10 cellular contexts compared by ENCODE assay signal in genomic region chr3:53921296-53921695, GRCh38. TPM values are rescaled to one million over a fixed set of nuclear protein-coding genes. Genes with fewer than 3 reads are reported as not detected.
DNase-seq lines count a peak whose midpoint lies in the region; ATAC-seq and TF ChIP-seq lines count a peak whose summit lies in the region.
"Had no signal": no experiment of that assay in that cellular context is flagged by ENCODE, and none has a peak within 500 bp of the region (broad histone marks: within the 10 kb centered on the region; RNA-seq: fewer than 3 reads in every experiment).

No MANE protein-coding gene starts in this region.

- no peak overlapping the region for H3K4me3 Mint-ChIP-seq in T-helper 17 cell

- peak; percentile 44 for TF ChIP-seq CTCF in C4-2B (conservative IDR thresholded peaks at IDR 0.05)

- no peak for DNase-seq in T-helper 17 cell
- DNase-seq in kidney glomerular epithelial cell (lab: John Stamatoyannopoulos, UW), result peak; percentile 3
- DNase-seq in stimulated activated CD4-positive, alpha-beta T cell treated with anti-CD3 and anti-CD28 coated beads, Interleukin-1b, Interleukin-23, amount 100 ng/mL, for 48 hours, result no peak
- no peak for DNase-seq in T1000 (lab: John Stamatoyannopoulos, UW)

- H3K27ac Mint-ChIP-seq in T-helper 17 cell, result no peak overlapping the region

- no peak overlapping the region for H3K27ac ChIP-seq in C4-2B
- H3K27ac ChIP-seq: gastroesophageal sphincter, KMS-11 had no signal

- peak; percentile 53 for ATAC-seq in GM21423 (IDR thresholded peaks at IDR 0.05; ENCODE audit: unreplicated experiment)
- peak; percentile 50 for ATAC-seq in T-helper 17 cell
- no peak for ATAC-seq in GM21367 (IDR thresholded peaks at IDR 0.05; ENCODE audit: unreplicated experiment)
- no peak for ATAC-seq in GM21390 (IDR thresholded peaks at IDR 0.05; ENCODE audit: unreplicated experiment)
- ATAC-seq: gastroesophageal sphincter had no signal

- H3K9me3 ChIP-seq in T-helper 17 cell (ENCODE audit: control insufficient read depth, low read length, poor library complexity, severe bottlenecking), result no peaks in the 10 kb centered on the region

- peaks cover 4% of the 10 kb centered on the region for H3K36me3 Mint-ChIP-seq in T-helper 17 cell (ENCODE audit: low read depth)

- no peaks in the 10 kb centered on the region for H3K4me1 Mint-ChIP-seq in T-helper 17 cell

- peaks cover 37% of the 10 kb centered on the region for H3K27me3 Mint-ChIP-seq in T-helper 17 cell

RNA-seq across cellular contexts. Expression of gene SELENOK, which starts 29.6 kb away (rescaled TPM):
- 100 to 1,000 TPM; 114 to 121 TPM for total RNA-seq in T-helper 17 cell

RNA-seq across cellular contexts. Expression of gene ACTR8, which starts 39.3 kb away (rescaled TPM):
- total RNA-seq in T-helper 17 cell, result 10 to 100 TPM; 15.7 to 21.2 TPM

Comparison
In these comparisons a context has a peak if more than half of its experiments do, and no peak if none do; other contexts are left out.
1. ATAC-seq: peak in GM21423 (single experiment) and T-helper 17 cell (single experiment); none in GM21367 (single experiment) and GM21390 (single experiment).